Comparison of ENCODE assay signal across 12 cellular contexts in genomic region chr1:209368864-209369598, GRCh38.
DNase-seq lines count a peak whose midpoint lies in the region; ATAC-seq, FAIRE-seq and TF ChIP-seq lines count a peak whose summit lies in the region.
"Had no signal": no experiment of that assay in that cellular context is flagged by ENCODE, and none has a peak within 500 bp of the region (broad histone marks: within the 10 kb centered on the region; RNA-seq: fewer than 3 reads in every experiment).

No MANE protein-coding gene starts in this region.

- H3K4me2 ChIP-seq in H1 (ENCODE audit: insufficient read depth in 1 of 2, low read depth in 2 of 2, low read length in 2 of 2) = no peak overlapping the region

- H3K23ac ChIP-seq in H1 (ENCODE audit: insufficient read length) = no peak overlapping the region

- H3K36me3 Mint-ChIP-seq in mesothelial cell of epicardium = no peaks in the 10 kb centered on the region

- no peak for TF ChIP-seq EP300 in H1 (IDR thresholded peaks at IDR 0.05; ENCODE audit: borderline replicate concordance in 1 of 2, low read depth in 2 of 2, low read length in 2 of 2)

- no peak overlapping the region for H3K14ac ChIP-seq in H1 (ENCODE audit: insufficient read length)

- no peak overlapping the region for H3K18ac ChIP-seq in H1 (ENCODE audit: extremely low read depth, low read length)

- no peak overlapping the region for H4K91ac ChIP-seq in H1 (replicated peaks; ENCODE audit: insufficient read length, low read length)

- H3K9me3 Mint-ChIP-seq in mesothelial cell of epicardium = peaks cover 8% of the 10 kb centered on the region
- H3K9me3 Mint-ChIP-seq: activated T-helper 2 cell treated with anti-CD3 and anti-CD28 coated beads, Interferon-gamma antibody, Interleukin-2, Interleukin-4, amounts not matched to agents 10 μg/mL and 5 μg/mL and 100 μg/mL, durations not matched to agents 14 hours and 24 hours and 36 hours; CD4-positive, alpha-beta T cell; H9 had no signal

- H3K27ac Mint-ChIP-seq in mesothelial cell of epicardium = peak overlapping the region; percentile 72
- H3K27ac Mint-ChIP-seq: activated T-helper 2 cell treated with anti-CD3 and anti-CD28 coated beads, Interferon-gamma antibody, Interleukin-2, Interleukin-4, amounts not matched to agents 10 μg/mL and 5 μg/mL and 100 μg/mL, durations not matched to agents 14 hours and 24 hours and 36 hours; CD4-positive, alpha-beta T cell; H9 had no signal

- FAIRE-seq in H1 (lab: Jason Lieb, UNC) = no peak
- no peak for FAIRE-seq in H54 (lab: Jason Lieb, UNC)

- CTCF ChIA-PET in AG04450 (lab: Charles Lee) (interaction anchor here (0.7 to 8.0 kb wide), 8 partner anchors 10 to 636 kb away, joined by 3 to 95 read pairs (median 5); no protein-coding TSS in a partner anchor), H1 (lab: Charles Lee; ENCODE audit: partially characterized antibody) (interaction anchor here (1.2 to 1.6 kb wide), 3 partner anchors 14 to 161 kb away, joined by 3 to 5 read pairs (median 4); no protein-coding TSS in a partner anchor)

- no peaks in the 10 kb centered on the region; a peak in 1 of 7 replicates for H3K4me1 ChIP-seq in H1 (replicated peaks in 1 of 4; ENCODE audit: control insufficient read depth in 3 of 4, insufficient read depth in 4 of 4, low read length in 3 of 4)

- TF ChIP-seq POLR2A in H1 (IDR thresholded peaks at IDR 0.05; ENCODE audit: control extremely low read depth in 1 of 2, low read depth in 2 of 2, low read length in 2 of 2) = no peak
- TF ChIP-seq POLR2A in H54 (IDR thresholded peaks at IDR 0.05; ENCODE audit: low read depth, low read length) = no peak

- H4K20me1 ChIP-seq in H1 (replicated peaks in 1 of 2; ENCODE audit: control insufficient read depth in 1 of 2, insufficient read depth in 2 of 2, low read length in 2 of 2) = no peaks in the 10 kb centered on the region

- POLR2A ChIA-PET in AG04450 (lab: Yijun Ruan, JAX) (interaction anchor here (0.6 kb wide), 2 partner anchors 41 to 1563 kb away, joined by 5 to 9 read pairs; no protein-coding TSS in a partner anchor), H1 (lab: Charles Lee; ENCODE audit: partially characterized antibody) (no interaction called here)

- no peak for TF ChIP-seq CTCF in AG04450 (IDR thresholded peaks at IDR 0.05; ENCODE audit: low read depth, low read length)
- TF ChIP-seq CTCF in H1 (IDR thresholded peaks at IDR 0.05; ENCODE audit: control extremely low read depth in 1 of 3, insufficient read depth in 1 of 3, low read depth in 1 of 3, low read length in 3 of 3) = no peak
- no peak for TF ChIP-seq CTCF in mesothelial cell of epicardium (IDR thresholded peaks at IDR 0.05; ENCODE audit: unreplicated experiment)

- no peak overlapping the region for H2AK5ac ChIP-seq in H1 (ENCODE audit: low read depth, low read length)

- no peak overlapping the region for H3K4ac ChIP-seq in H1 (replicated peaks; ENCODE audit: insufficient read length, low read depth, low read length)

- no peak overlapping the region for H3K4me3 Mint-ChIP-seq in mesothelial cell of epicardium
- H3K4me3 Mint-ChIP-seq: CD4-positive, alpha-beta T cell; H9 had no signal

- no peaks in the 10 kb centered on the region for H3K79me1 ChIP-seq in H1 (ENCODE audit: low read depth, low read length)

- H3K27me3 ChIP-seq in AG04450 (ENCODE audit: control insufficient read depth, insufficient read depth, low read length) (no peaks in the 10 kb centered on the region), H1 (replicated peaks in 1 of 4; ENCODE audit: control insufficient read depth in 3 of 4, extremely low read depth in 1 of 4, insufficient read depth in 3 of 4, low read length in 3 of 4) (no peaks in the 10 kb centered on the region)

- DNase-seq in AG04450 (ENCODE audit: low read depth, low spot score) (peak; percentile 83), NCI-H1694 treated with DMSO at 0.1 percent for 48 hours (lab: John Stamatoyannopoulos, UW) (peak; percentile 95), H1 (ENCODE audit: low read depth in 1 of 2, low spot score in 2 of 2) (no peak), mesothelial cell of epicardium (ENCODE audit: low spot score in 2 of 2, unreplicated experiment in 2 of 2) (no peak), H54 (ENCODE audit: insufficient read length, low spot score) (no peak), midbrain (lab: John Stamatoyannopoulos, UW) (no peak)
- DNase-seq: CD4-positive, alpha-beta T cell; H9 had no signal

- no peak overlapping the region for H3K4me3 ChIP-seq in AG04450 (ENCODE audit: low read depth, low read length)
- H3K4me3 ChIP-seq in H1 (ENCODE audit: extremely low read depth in 1 of 4, insufficient read depth in 2 of 4, low read depth in 3 of 4, low read length in 4 of 4) = no peak overlapping the region

- no peak overlapping the region for H3K9ac ChIP-seq in H1 (replicated peaks in 1 of 4; ENCODE audit: extremely low read depth in 1 of 4, low read depth in 3 of 4, low read length in 3 of 4)

- H3K27ac ChIP-seq in AG04450 (ENCODE audit: low read depth, low read length) (peak overlapping the region; percentile 70), H1 (ENCODE audit: low read depth, low read length) (no peak overlapping the region)
- H3K27ac ChIP-seq: HL-60 had no signal

- H4K8ac ChIP-seq in H1 (ENCODE audit: extremely low read depth, insufficient read depth, low read length) = no peak overlapping the region

- H2AFZ ChIP-seq in H1 (ENCODE audit: low read length) = no peak overlapping the region

- ATAC-seq in GM21367 (IDR thresholded peaks at IDR 0.05; ENCODE audit: unreplicated experiment) = no peak
- ATAC-seq in HG02763 (IDR thresholded peaks at IDR 0.05; ENCODE audit: unreplicated experiment) = no peak

- H3K4me1 Mint-ChIP-seq in mesothelial cell of epicardium = peaks cover 54% of the 10 kb centered on the region

- H2BK20ac ChIP-seq in H1 (ENCODE audit: low read length) = no peak overlapping the region

- no peak overlapping the region for H2BK5ac ChIP-seq in H1 (ENCODE audit: low read depth, low read length)

- TF ChIP-seq RAD21 in H1 (IDR thresholded peaks at IDR 0.05 in 1 of 2, conservative IDR thresholded peaks at IDR 0.05 in 1 of 2; ENCODE audit: low read depth in 2 of 2, low read length in 2 of 2) = no peak

- no peaks in the 10 kb centered on the region for H3K79me2 ChIP-seq in H1 (ENCODE audit: control insufficient read depth in 1 of 2, insufficient read depth in 2 of 2, low read length in 2 of 2)

- H3K56ac ChIP-seq in H1 (replicated peaks; ENCODE audit: insufficient read length, low read depth, low read length) = no peak overlapping the region

- H2BK120ac ChIP-seq in H1 (replicated peaks; ENCODE audit: low read depth, low read length) = no peak overlapping the region

- H4K5ac ChIP-seq in H1 (ENCODE audit: insufficient read length, low read depth, low read length) = no peak overlapping the region

- 0 out of 2 replicates have a peak overlapping the region, but pooled peaks have one; percentile 11 for H2BK12ac ChIP-seq in H1 (ENCODE audit: low read depth, low read length)

- no peaks in the 10 kb centered on the region for H3K27me3 Mint-ChIP-seq in mesothelial cell of epicardium (ENCODE audit: low read depth)

- H3K23me2 ChIP-seq in H1 (ENCODE audit: low read depth, low read length) = no peaks in the 10 kb centered on the region

- H3K36me3 ChIP-seq in H1 (ENCODE audit: control insufficient read depth in 2 of 4, insufficient read depth in 4 of 4, low read length in 3 of 4) = no peaks in the 10 kb centered on the region

- H3K9me3 ChIP-seq in AG04450 (ENCODE audit: control insufficient read depth, insufficient read depth, low read length) = no peaks in the 10 kb centered on the region
- H3K9me3 ChIP-seq in H1 (ENCODE audit: insufficient read depth in 2 of 2, low read depth in 1 of 2, low read length in 1 of 2) = no peaks in the 10 kb centered on the region

- no peak overlapping the region for H2BK15ac ChIP-seq in H1 (ENCODE audit: low read length)

- WGBS in H1 (ENCODE audit: extremely low coverage in 1 of 2, insufficient coverage in 1 of 2, insufficient read length in 1 of 2, insufficient replicate concordance in 2 of 2, low coverage in 1 of 2, low lambda C conversion rate in 2 of 2, missing lambda C conversion rate in 1 of 2), 2 experiments = 87% methylated on average over 8 of the region's 8 CpGs; no CpG with 5 or more reads in 1 of the 2 experiments

TF ChIP-seq in H1, 55 proteins besides CTCF, POLR2A, EP300 and RAD21:
- no peak for TF ChIP-seq TEAD4 (IDR thresholded peaks at IDR 0.05; ENCODE audit: low read depth, low read length)
- TF ChIP-seq RBBP5 (IDR thresholded peaks at IDR 0.05; ENCODE audit: borderline replicate concordance, low read depth, low read length) = no peak
- no peak for TF ChIP-seq TCF12 (IDR thresholded peaks at IDR 0.05; ENCODE audit: low read depth, low read length)
- TF ChIP-seq KDM4A (IDR thresholded peaks at IDR 0.05; ENCODE audit: low read depth, low read length, severe bottlenecking) = no peak
- no peak for TF ChIP-seq RNF2 (IDR thresholded peaks at IDR 0.05; ENCODE audit: borderline replicate concordance, low read depth, low read length, missing control alignments, poor library complexity, severe bottlenecking)

Comparison
In these comparisons a context has a peak if more than half of its experiments do, and no peak if none do; other contexts are left out.
1. DNase-seq: peak in AG04450 (single experiment) and NCI-H1694 treated with DMSO at 0.1 percent for 48 hours (single experiment); none in H1 (0 of 2), mesothelial cell of epicardium (0 of 2), H54 (single experiment) and midbrain (single experiment).